In genomic region chr1:50637460-50637859, GRCh38 we compare ENCODE assay signal across 23 cellular contexts.
"Had no signal": no experiment of that assay in that cellular context is flagged by ENCODE, and none has a peak within 500 bp of the region (broad histone marks: within the 10 kb centered on the region; RNA-seq: fewer than 3 reads in every experiment).

No MANE protein-coding gene starts in this region.

- H3K27ac ChIP-seq: dorsolateral prefrontal cortex, left ventricle myocardium inferior, lower lobe of right lung, neural progenitor cell, ovary, right atrium auricular region, sigmoid colon, skin epidermis, stomach had no signal

- H2AFZ ChIP-seq: neural progenitor cell had no signal

- H3K36me3 ChIP-seq: left ventricle myocardium inferior, lower lobe of right lung, neural progenitor cell, ovary, right atrium auricular region, sigmoid colon, stomach had no signal

- H3K4me1 ChIP-seq: lower lobe of right lung, sigmoid colon, stomach had no signal

- H3K9me3 ChIP-seq: left ventricle myocardium inferior, lower lobe of right lung, ovary, right atrium auricular region, sigmoid colon, stomach had no signal

- H3K4me2 ChIP-seq: neural progenitor cell had no signal

- H3K4me3 ChIP-seq: dorsolateral prefrontal cortex, left ventricle myocardium inferior, lower lobe of right lung, neural progenitor cell, ovary, right atrium auricular region, sigmoid colon, skin epidermis, stomach had no signal

- H3K9ac ChIP-seq: neural progenitor cell had no signal

- ATAC-seq: esophagus mucosa; left cardiac atrium; lower lobe of right lung; natural killer cell treated with Interleukin-12 subunit alpha and Interleukin-12 subunit beta and Interleukin-15 and Interleukin-18, amount 100 ng/mL, for 72 hours had no signal

- DNase-seq: cortex of kidney; dorsolateral prefrontal cortex; effector CD8-positive, alpha-beta T cell; kidney; left cardiac atrium; left ventricle myocardium inferior; lower lobe of right lung; mesenchymal stem cell; midbrain; nucleus accumbens; ovary; sigmoid colon; stimulated activated CD4-positive, alpha-beta T cell treated with anti-CD3 and anti-CD28 coated beads, Interleukin-2, amount 100 ng/mL, for 24 hours; stimulated activated CD4-positive, alpha-beta T cell treated with anti-CD3 and anti-CD28 coated beads, Interleukin-4, amount 100 ng/mL, for 4 hours; stimulated activated naive CD4-positive, alpha-beta T cell; stomach; substantia nigra; trophoblast cell had no signal

- H3K27me3 ChIP-seq: dorsolateral prefrontal cortex, neural progenitor cell, ovary, right atrium auricular region, sigmoid colon, stomach had no signal
